17 cellular contexts compared by ENCODE assay signal in the genomic region with DNA sequence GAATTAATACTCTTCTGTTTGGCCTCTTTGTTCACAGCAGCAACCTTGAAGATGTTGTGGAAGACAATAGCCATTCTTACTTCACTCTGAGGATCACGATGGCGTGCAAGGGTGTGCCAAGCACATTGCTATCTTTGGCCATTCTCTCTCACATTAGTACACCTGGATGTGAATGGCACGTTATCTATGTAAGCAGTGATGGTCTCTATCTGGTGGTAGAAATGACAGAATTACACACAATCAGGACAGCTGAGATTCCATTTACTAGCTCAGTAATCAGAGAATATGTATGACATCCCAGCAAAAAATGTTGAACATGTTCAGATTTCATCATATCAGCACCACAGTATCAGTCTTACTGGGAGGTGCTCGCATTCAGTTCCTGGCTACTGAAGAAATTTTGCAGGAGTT.
A peak's percentile ranks its signal among the peaks of the same experiment; 100 is the strongest.
DNase-seq lines count a peak whose midpoint lies in the region; ATAC-seq, FAIRE-seq and TF ChIP-seq lines count a peak whose summit lies in the region.
"Had no signal": no experiment of that assay in that cellular context is flagged by ENCODE, and none has a peak within 500 bp of the region (broad histone marks: within the 10 kb centered on the region; RNA-seq: fewer than 3 reads in every experiment).

No MANE protein-coding gene starts in this region.

- no peak for FAIRE-seq in K562 (lab: Jason Lieb, UNC)
- FAIRE-seq in GM12892 (lab: Jason Lieb, UNC) = no peak
- FAIRE-seq: colon had no signal

- no peak for ATAC-seq in K562

- no peaks in the 10 kb centered on the region for H3K79me2 ChIP-seq in K562 (ENCODE audit: control insufficient read depth, insufficient read depth, low read length)

- CTCF ChIA-PET in MCF 10A (lab: Yijun Ruan, JAX) (interaction anchor here (1.0 to 1.2 kb wide), 3 partner anchors 10 to 46 kb away, joined by 3 to 4 read pairs (median 4); no protein-coding TSS in a partner anchor), K562 (lab: Yijun Ruan, JAX; ENCODE audit: low intra/inter-chr PET ratio) (no interaction called here)

- no peaks in the 10 kb centered on the region for H3K9me3 Mint-ChIP-seq in MCF 10A (ENCODE audit: unreplicated experiment)
- H3K9me3 Mint-ChIP-seq: neural progenitor cell; T-helper 1 cell treated with Interleukin-12 subunit alpha and Interleukin-12 subunit beta and Interleukin-4 antibody, amounts not matched to agents 30 μg/mL and 1 μg/mL, for 36 hours had no signal

- in situ Hi-C loops in K562 (cut with MboI) = no loop called here

- no peaks in the 10 kb centered on the region for H3K36me3 Mint-ChIP-seq in MCF 10A (ENCODE audit: insufficient read depth, unreplicated experiment)
- H3K36me3 Mint-ChIP-seq: neural progenitor cell had no signal

- H3K9me1 ChIP-seq in K562 (ENCODE audit: control insufficient read depth, insufficient read depth, low read length) = no peaks in the 10 kb centered on the region

- H3K36me3 ChIP-seq in breast epithelium (no peaks in the 10 kb centered on the region), K562 (ENCODE audit: control insufficient read depth, insufficient read depth, low read length) (no peaks in the 10 kb centered on the region)
- H3K36me3 ChIP-seq: neural progenitor cell, uterus had no signal

- no peak overlapping the region for H3K27ac ChIP-seq in breast epithelium
- H3K27ac ChIP-seq in K562 (ENCODE audit: extremely low read depth, low read depth, low read length) = no peak overlapping the region
- H3K27ac ChIP-seq: KMS-11, neural progenitor cell, uterus had no signal

- no peaks in the 10 kb centered on the region for H3K27me3 ChIP-seq in breast epithelium
- no peaks in the 10 kb centered on the region; a peak in 1 of 5 replicates for H3K27me3 ChIP-seq in K562 (ENCODE audit: control insufficient read depth in 2 of 2, insufficient read depth in 2 of 2, low read length in 2 of 2)
- H3K27me3 ChIP-seq: neural progenitor cell, uterus had no signal

- intact Hi-C loops in MCF 10A (cut with micrococcal nuclease) = no loop called here
- intact Hi-C loops in breast epithelium (cut with DNase I; ENCODE audit: low total_unique reads) = no loop called here
- intact Hi-C loops in K562 (cut with micrococcal nuclease) = no loop called here

- 4% methylated on average over 4 of the region's 4 CpGs for WGBS in K562 (ENCODE audit: insufficient coverage, low coverage, missing lambda C conversion rate)

- H2AFZ ChIP-seq in K562 (ENCODE audit: low read depth, low read length) = peak overlapping the region; percentile 60; the same call in 1 of the 2 replicates

- H3K9ac ChIP-seq in K562 (ENCODE audit: insufficient read depth in 1 of 2, low read depth in 2 of 2, low read length in 2 of 2) = no peak overlapping the region
- H3K9ac ChIP-seq: KMS-11, neural progenitor cell had no signal

- no peaks in the 10 kb centered on the region for H3K4me1 ChIP-seq in breast epithelium
- no peaks in the 10 kb centered on the region for H3K4me1 ChIP-seq in K562 (replicated peaks in 1 of 2; ENCODE audit: control insufficient read depth in 2 of 2, insufficient read depth in 2 of 2, low read length in 2 of 2)
- H3K4me1 ChIP-seq: uterus had no signal

- BruUV-seq in MCF 10A (replicated peaks; lab: Mats Ljungman, UMichigan) (no TSS peak), K562 (replicated peaks; lab: Mats Ljungman, UMichigan) (no TSS peak)

- no peak for TF ChIP-seq CTCF in MCF 10A (IDR thresholded peaks at IDR 0.05; ENCODE audit: unreplicated experiment)
- no peak for TF ChIP-seq CTCF in breast epithelium (IDR thresholded peaks at IDR 0.05)
- no peak for TF ChIP-seq CTCF in K562 (IDR thresholded peaks at IDR 0.05 in 2 of 3, conservative IDR thresholded peaks at IDR 0.05 in 1 of 3; ENCODE audit: insufficient read depth in 2 of 3, low read depth in 1 of 3, low read length in 3 of 3)

- DNase-seq in MCF 10A (ENCODE audit: unreplicated experiment) = peak; percentile 24
- DNase-seq in breast epithelium (ENCODE audit: low spot score in 2 of 2) = no peak
- DNase-seq in K562 (ENCODE audit: extremely low read depth in 1 of 4, low spot score in 3 of 4) = no peak
- peak; percentile 59 for DNase-seq in inferior parietal cortex (ENCODE audit: extremely low spot score)
- DNase-seq in iPS-NIHi7 (ENCODE audit: extremely low spot score) = no peak
- no peak for DNase-seq in stimulated activated CD8-positive, alpha-beta memory T cell treated with anti-CD3 and anti-CD28 coated beads, Interleukin-4, amount 100 ng/mL, for 48 hours
- DNase-seq in GM12892 (ENCODE audit: insufficient read length) = no peak
- no peak for DNase-seq in germinal center (ENCODE audit: low spot score)
- DNase-seq: activated CD4-positive, alpha-beta T cell treated with anti-CD3 and anti-CD28 coated beads, Interleukin-2, amount 50 U/mL, for 48 hours; activated effector memory CD4-positive, alpha-beta T cell treated with Interleukin-2 at 50 U/mL for 16 hours; glutamatergic neuron; stimulated activated CD4-positive, alpha-beta T cell treated with anti-CD3 and anti-CD28 coated beads, Interleukin-15, amount 100 ng/mL, for 24 hours; uterus had no signal

- TF ChIP-seq POLR2A in breast epithelium (IDR thresholded peaks at IDR 0.05) (no peak), K562 (conservative IDR thresholded peaks at IDR 0.05) (no peak), GM12892 (IDR thresholded peaks at IDR 0.05; ENCODE audit: low read depth, low read length) (no peak)

- H3K4me3 ChIP-seq in breast epithelium = no peak overlapping the region
- no peak overlapping the region for H3K4me3 ChIP-seq in K562
- H3K4me3 ChIP-seq: neural progenitor cell, uterus had no signal

- TF ChIP-seq RAD21 in K562 (CRISPR knock-in tag; conservative IDR thresholded peaks at IDR 0.05 in 1 of 2, IDR thresholded peaks at IDR 0.05 in 1 of 2) = no peak

- H3K27me3 Mint-ChIP-seq in MCF 10A (ENCODE audit: insufficient read depth, unreplicated experiment) = no peaks in the 10 kb centered on the region

- peaks cover 29% of the 10 kb centered on the region for H3K4me1 Mint-ChIP-seq in MCF 10A (ENCODE audit: insufficient read depth, unreplicated experiment)

- H3K4me2 ChIP-seq in K562 (ENCODE audit: insufficient read depth, low read length) = no peak overlapping the region
- H3K4me2 ChIP-seq: KMS-11, neural progenitor cell had no signal

- H3K9me3 ChIP-seq in breast epithelium (no peaks in the 10 kb centered on the region), K562 (replicated peaks; ENCODE audit: control insufficient read depth, insufficient read depth, low read depth, low read length) (no peaks in the 10 kb centered on the region)
- H3K9me3 ChIP-seq: uterus had no signal

- no peak for TF ChIP-seq EP300 in K562 (IDR thresholded peaks at IDR 0.05; ENCODE audit: low read length)

- no peak overlapping the region for H3K4me3 Mint-ChIP-seq in MCF 10A (ENCODE audit: unreplicated experiment)
- H3K4me3 Mint-ChIP-seq: neural progenitor cell; T-helper 1 cell treated with Interleukin-12 subunit alpha and Interleukin-12 subunit beta and Interleukin-4 antibody, amounts not matched to agents 30 μg/mL and 1 μg/mL, for 36 hours had no signal

- H4K20me1 ChIP-seq in K562 (replicated peaks; ENCODE audit: control insufficient read depth, insufficient read depth, low read length) = no peaks in the 10 kb centered on the region

- H3K27ac Mint-ChIP-seq in MCF 10A (ENCODE audit: low read depth, unreplicated experiment) = peak overlapping the region; percentile 85
- H3K27ac Mint-ChIP-seq: neural progenitor cell; T-helper 1 cell treated with Interleukin-12 subunit alpha and Interleukin-12 subunit beta and Interleukin-4 antibody, amounts not matched to agents 30 μg/mL and 1 μg/mL, for 36 hours had no signal

- POLR2A ChIA-PET in MCF 10A (lab: Yijun Ruan, JAX) (interaction anchor here (0.9 to 4.4 kb wide), 10 partner anchors 13 to 345 kb away, joined by 3 to 33 read pairs (median 3); partner anchors contain the start of gene PHIP), K562 (lab: Yijun Ruan, JAX) (interaction anchor here (0.7 to 1.3 kb wide), 2 partner anchors 10 to 16 kb away, joined by 3 to 5 read pairs; no protein-coding TSS in a partner anchor)

TF ChIP-seq in K562, 482 proteins besides CTCF, POLR2A, EP300 and RAD21:
- TF ChIP-seq JUND (IDR thresholded peaks at IDR 0.05; ENCODE audit: borderline replicate concordance, low read depth, low read length) = no peak
- no peak for TF ChIP-seq JUND (tag; IDR thresholded peaks at IDR 0.05; ENCODE audit: borderline replicate concordance, low read depth, low read length)
- TF ChIP-seq OTX1 (CRISPR knock-in tag; IDR thresholded peaks at IDR 0.05) = no peak
- no peak for TF ChIP-seq ARHGAP35 (IDR thresholded peaks at IDR 0.05; ENCODE audit: partially characterized antibody)
- no peak for TF ChIP-seq TFAP4 (CRISPR knock-in tag; IDR thresholded peaks at IDR 0.05; ENCODE audit: borderline replicate concordance)
- TF ChIP-seq TBP (optimal IDR thresholded peaks at IDR 0.05; ENCODE audit: low read depth, low read length) = no peak
- TF ChIP-seq HDAC6 (IDR thresholded peaks at IDR 0.05; ENCODE audit: low read depth, low read length) = no peak
- no peak for TF ChIP-seq NFE2L1 (tag; IDR thresholded peaks at IDR 0.05; ENCODE audit: borderline replicate concordance, low read depth)
- TF ChIP-seq ZNF384 (IDR thresholded peaks at IDR 0.05; ENCODE audit: low read depth, low read length) = no peak

Comparison
In these comparisons a context has a peak if more than half of its experiments do, and no peak if none do; other contexts are left out.
1. DNase-seq: peak in MCF 10A (single experiment) and inferior parietal cortex (single experiment); none in breast epithelium (0 of 2), K562 (0 of 4), iPS-NIHi7 (single experiment), stimulated activated CD8-positive, alpha-beta memory T cell treated with anti-CD3 and anti-CD28 coated beads, Interleukin-4, amount 100 ng/mL, for 48 hours (single experiment), GM12892 (single experiment) and germinal center (single experiment).